ENCODE assay signal across 8 cellular contexts in the genomic region with DNA sequence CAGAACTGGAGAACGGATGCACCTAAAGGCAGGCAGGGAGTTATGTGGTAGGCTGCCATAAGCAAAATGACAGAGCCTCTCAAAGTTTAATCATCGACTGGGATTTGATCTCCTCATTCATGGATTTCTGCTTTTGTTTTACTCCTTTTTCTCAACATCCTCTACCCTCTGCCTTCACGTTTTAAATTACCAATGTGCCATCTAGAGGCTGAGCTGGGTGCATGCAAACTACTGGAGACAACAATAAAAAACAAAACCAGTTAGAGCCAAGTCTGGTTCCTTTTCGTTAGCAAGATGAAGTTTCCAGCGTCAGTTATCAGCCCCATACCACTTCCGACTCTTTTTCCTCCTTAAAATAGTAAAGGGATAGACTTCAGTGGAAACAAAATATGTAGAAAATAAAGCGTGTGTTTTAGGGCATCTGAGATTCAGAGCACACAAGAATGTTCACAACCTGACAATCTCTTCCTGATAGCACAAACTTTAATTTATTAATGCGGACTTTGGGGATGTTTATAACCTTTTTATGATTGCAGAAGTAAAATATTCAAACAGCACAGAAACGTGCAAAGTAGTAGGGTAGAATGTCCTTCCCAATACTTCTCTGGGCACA.
A peak's percentile ranks its signal among the peaks of the same experiment; 100 is the strongest.
DNase-seq lines count a peak whose midpoint lies in the region; ATAC-seq and TF ChIP-seq lines count a peak whose summit lies in the region.

No MANE protein-coding gene starts in this region.

- peaks cover 5% of the 10 kb centered on the region for H3K36me3 ChIP-seq in Caco-2 (ENCODE audit: control insufficient read depth, insufficient read depth, low read length)
- no peaks in the 10 kb centered on the region for H3K36me3 ChIP-seq in lung (ENCODE audit: control insufficient read depth in 2 of 2, insufficient read depth in 2 of 2, low read length in 2 of 2)

- no peak overlapping the region for H3K4me3 ChIP-seq in Caco-2 (ENCODE audit: low read depth, low read length)
- no peak overlapping the region for H3K4me3 ChIP-seq in astrocyte of the spinal cord (ENCODE audit: low read depth, low read length)
- H3K4me3 ChIP-seq in lung = no peak overlapping the region

- peaks cover 34% of the 10 kb centered on the region for H3K36me3 Mint-ChIP-seq in Caco-2 (ENCODE audit: insufficient read depth, unreplicated experiment)

- in situ Hi-C loops in astrocyte of the spinal cord (cut with HindIII; ENCODE audit: low sequenced_read_pairs) = no loop called here

- no peak overlapping the region for H3K4me3 Mint-ChIP-seq in Caco-2 (ENCODE audit: unreplicated experiment)

- H3K27ac ChIP-seq in lung (ENCODE audit: low read depth in 1 of 2, low read length in 1 of 2) = no peak overlapping the region

- no peaks in the 10 kb centered on the region for H3K4me1 Mint-ChIP-seq in Caco-2 (ENCODE audit: low read depth, unreplicated experiment)

- 25 to 26% methylated on average over 9 of the region's 9 CpGs for WGBS in lung, 2 donors

- no TSS peak for BruUV-seq in Caco-2 (replicated peaks; lab: Mats Ljungman, UMichigan)

- no peaks in the 10 kb centered on the region for H3K4me1 ChIP-seq in Caco-2
- no peaks in the 10 kb centered on the region for H3K4me1 ChIP-seq in lung (ENCODE audit: control insufficient read depth in 2 of 2, insufficient read depth in 2 of 2, low read length in 2 of 2)

- intact Hi-C loops in Caco-2 (cut with micrococcal nuclease; ENCODE audit: unreplicated experiment) = loop anchor here (1.0 to 2.0 kb wide), 2 partner anchors 72 to 80 kb away; no protein-coding TSS in a partner anchor

- no peak for ATAC-seq in lung (ENCODE audit: insufficient read depth, low FRiP score)
- ATAC-seq in GM18511 (IDR thresholded peaks at IDR 0.05; ENCODE audit: unreplicated experiment) = no peak
- ATAC-seq in GM21786 (IDR thresholded peaks at IDR 0.05; ENCODE audit: unreplicated experiment) = no peak

- H3K27me3 Mint-ChIP-seq in Caco-2 (ENCODE audit: insufficient read depth, unreplicated experiment) = no peaks in the 10 kb centered on the region

- H3K27me3 ChIP-seq in Caco-2 (replicated peaks; ENCODE audit: control insufficient read depth, insufficient read depth, low read length) (no peaks in the 10 kb centered on the region), lung (ENCODE audit: control insufficient read depth, insufficient read depth) (no peaks in the 10 kb centered on the region)

- CTCF ChIA-PET in Caco-2 (lab: Charles Lee) = interaction anchor here (1.0 kb wide), 1 partner anchor 81 kb away, joined by 7 read pairs; no protein-coding TSS in a partner anchor

- H3K9me3 Mint-ChIP-seq in Caco-2 (ENCODE audit: unreplicated experiment) = no peaks in the 10 kb centered on the region

- H3K9me3 ChIP-seq in Caco-2 = no peaks in the 10 kb centered on the region
- H3K9me3 ChIP-seq in lung (ENCODE audit: control insufficient read depth in 2 of 2, insufficient read depth in 1 of 2, low read length in 1 of 2) = no peaks in the 10 kb centered on the region

- no peak overlapping the region for H3K27ac Mint-ChIP-seq in Caco-2 (ENCODE audit: unreplicated experiment)

- TF ChIP-seq CTCF in Caco-2 (IDR thresholded peaks at IDR 0.05; ENCODE audit: insufficient read depth in 1 of 2, low read depth in 1 of 2, low read length in 1 of 2, severe bottlenecking in 1 of 2, unreplicated experiment in 1 of 2) = peak; percentile 42 to 45
- peak; percentile 64 for TF ChIP-seq CTCF in astrocyte of the spinal cord (IDR thresholded peaks at IDR 0.05; ENCODE audit: low read depth, low read length)
- peak; percentile 20 for TF ChIP-seq CTCF in lung (IDR thresholded peaks at IDR 0.05; ENCODE audit: control extremely low read depth, extremely low read depth)

- POLR2A ChIA-PET in Caco-2 (lab: Charles Lee) = no interaction called here

- no peak for DNase-seq in Caco-2
- peak; percentile 55 for DNase-seq in M059J (ENCODE audit: low read depth)
- DNase-seq in astrocyte of the spinal cord (ENCODE audit: low read depth, low spot score) = peak; percentile 7
- no peak for DNase-seq in lung (ENCODE audit: low spot score)
- DNase-seq in activated CD8-positive, alpha-beta memory T cell treated with anti-CD3 and anti-CD28 coated beads for 24 hours = no peak
- no peak for DNase-seq in NK-92 treated with Interleukin-12 subunit alpha and Interleukin-12 subunit beta, amount 100 ng/mL, for 24 hours (lab: John Stamatoyannopoulos, UW)

Comparison
In these comparisons a context has a peak if more than half of its experiments do, and no peak if none do; other contexts are left out.
1. DNase-seq: peak in M059J (single experiment) and astrocyte of the spinal cord (single experiment); none in Caco-2 (0 of 2), lung (single experiment), activated CD8-positive, alpha-beta memory T cell treated with anti-CD3 and anti-CD28 coated beads for 24 hours (single experiment) and NK-92 treated with Interleukin-12 subunit alpha and Interleukin-12 subunit beta, amount 100 ng/mL, for 24 hours (single experiment).
2. Peak in every context shown above with its lines, with median percentiles within 50 percentile points of each other: CTCF ChIP-seq.